In genomic region chr13:89951341-89951740, GRCh38 we compare ENCODE assay signal across 17 cellular contexts.
DNase-seq lines count a peak whose midpoint lies in the region; ATAC-seq, FAIRE-seq and TF ChIP-seq lines count a peak whose summit lies in the region.
"Had no signal": no experiment of that assay in that cellular context is flagged by ENCODE, and none has a peak within 500 bp of the region (broad histone marks: within the 10 kb centered on the region; RNA-seq: fewer than 3 reads in every experiment).

No MANE protein-coding gene starts in this region.

- H3K36me3 ChIP-seq in HepG2 (replicated peaks in 1 of 2; ENCODE audit: control insufficient read depth in 1 of 2, insufficient read depth in 2 of 2, low read length in 2 of 2), result no peaks in the 10 kb centered on the region
- H3K36me3 ChIP-seq in right lobe of liver, result no peaks in the 10 kb centered on the region
- no peaks in the 10 kb centered on the region for H3K36me3 ChIP-seq in neural progenitor cell
- H3K36me3 ChIP-seq in CD8-positive, alpha-beta T cell (ENCODE audit: insufficient read depth, low read length), result no peaks in the 10 kb centered on the region

- no peak overlapping the region for H3K27ac Mint-ChIP-seq in neural progenitor cell
- no peak overlapping the region for H3K27ac Mint-ChIP-seq in CD8-positive, alpha-beta T cell
- H3K27ac Mint-ChIP-seq in natural killer cell treated with Interleukin-12 subunit alpha and Interleukin-12 subunit beta and Interleukin-15 and Interleukin-18, amount 100 ng/mL, for 72 hours, result no peak overlapping the region
- H3K27ac Mint-ChIP-seq: CD8-positive, alpha-beta memory T cell had no signal

- no peak overlapping the region for H3K4me3 Mint-ChIP-seq in neural progenitor cell
- H3K4me3 Mint-ChIP-seq in CD8-positive, alpha-beta T cell, result no peak overlapping the region
- H3K4me3 Mint-ChIP-seq in natural killer cell treated with Interleukin-12 subunit alpha and Interleukin-12 subunit beta and Interleukin-15 and Interleukin-18, amount 100 ng/mL, for 72 hours, result no peak overlapping the region
- H3K4me3 Mint-ChIP-seq: CD8-positive, alpha-beta memory T cell had no signal

- no peak for FAIRE-seq in HepG2 (lab: Jason Lieb, UNC)

- WGBS in HepG2 (ENCODE audit: low lambda C conversion rate), result 15% methylated on average over 3 of the region's 3 CpGs
- WGBS in right lobe of liver (ENCODE audit: insufficient coverage, low coverage, low lambda C conversion rate, missing lambda C conversion rate), result 100% methylated on average over 1 of the region's 3 CpGs

- ATAC-seq in HepG2 (peak; percentile 46; the same call in 1 of the 3 replicates), right lobe of liver (no peak), GM21576 (IDR thresholded peaks at IDR 0.05; ENCODE audit: unreplicated experiment) (no peak)
- no peak for ATAC-seq in CD8-positive, alpha-beta T cell
- no peak for ATAC-seq in natural killer cell treated with Interleukin-12 subunit alpha and Interleukin-12 subunit beta and Interleukin-15 and Interleukin-18, amount 100 ng/mL, for 72 hours

- H3K79me2 ChIP-seq in HepG2 (ENCODE audit: insufficient read depth, low read length) (no peaks in the 10 kb centered on the region), neural progenitor cell (ENCODE audit: low read depth) (no peaks in the 10 kb centered on the region)

- TF ChIP-seq EP300 in HepG2 (IDR thresholded peaks at IDR 0.05; ENCODE audit: low read depth in 2 of 2, low read length in 2 of 2) (no peak), HepG2 (CRISPR knock-in tag; IDR thresholded peaks at IDR 0.05; ENCODE audit: borderline replicate concordance) (no peak)

- TF ChIP-seq CTCF in HepG2 (CRISPR knock-in tag; IDR thresholded peaks at IDR 0.05), result peak; percentile 11; the same call in 1 of the 2 replicates
- TF ChIP-seq CTCF in right lobe of liver (IDR thresholded peaks at IDR 0.05), result no peak
- no peak for TF ChIP-seq CTCF in neural progenitor cell (IDR thresholded peaks at IDR 0.05)
- no peak for TF ChIP-seq CTCF in CD8-positive, alpha-beta T cell (IDR thresholded peaks at IDR 0.05)

- H3K9me3 ChIP-seq in HepG2 (ENCODE audit: low read length) (no peaks in the 10 kb centered on the region; the same call in 1 of the 2 replicates), right lobe of liver (no peaks in the 10 kb centered on the region), neural progenitor cell (ENCODE audit: low read depth) (no peaks in the 10 kb centered on the region)
- H3K9me3 ChIP-seq in CD8-positive, alpha-beta T cell (ENCODE audit: low read length), result no peaks in the 10 kb centered on the region
- H3K9me3 ChIP-seq: SK-N-SH had no signal

- H3K36me3 Mint-ChIP-seq in neural progenitor cell, result no peaks in the 10 kb centered on the region
- H3K36me3 Mint-ChIP-seq in CD8-positive, alpha-beta T cell, result no peaks in the 10 kb centered on the region
- H3K36me3 Mint-ChIP-seq in natural killer cell treated with Interleukin-12 subunit alpha and Interleukin-12 subunit beta and Interleukin-15 and Interleukin-18, amount 100 ng/mL, for 72 hours, result no peaks in the 10 kb centered on the region
- H3K36me3 Mint-ChIP-seq: CD8-positive, alpha-beta memory T cell had no signal

- no peaks in the 10 kb centered on the region for H3F3A ChIP-seq in neural progenitor cell (ENCODE audit: low read depth)

- H3K27me3 ChIP-seq in HepG2 (ENCODE audit: control insufficient read depth in 1 of 2, insufficient read depth in 2 of 2, low read length in 2 of 2), result no peaks in the 10 kb centered on the region
- no peaks in the 10 kb centered on the region for H3K27me3 ChIP-seq in right lobe of liver
- no peaks in the 10 kb centered on the region for H3K27me3 ChIP-seq in neural progenitor cell
- no peaks in the 10 kb centered on the region for H3K27me3 ChIP-seq in CD8-positive, alpha-beta T cell (ENCODE audit: insufficient read depth, low read length)

- H3K4me1 ChIP-seq in HepG2 (ENCODE audit: insufficient read depth, low read length), result no peaks in the 10 kb centered on the region
- no peaks in the 10 kb centered on the region for H3K4me1 ChIP-seq in right lobe of liver
- H3K4me1 ChIP-seq in neural progenitor cell, result no peaks in the 10 kb centered on the region
- no peaks in the 10 kb centered on the region for H3K4me1 ChIP-seq in CD8-positive, alpha-beta T cell (ENCODE audit: insufficient read depth, low read length)

- no peak overlapping the region for H2AFZ ChIP-seq in HepG2 (ENCODE audit: low read length)
- H2AFZ ChIP-seq in neural progenitor cell (replicated peaks), result no peak overlapping the region

- TF ChIP-seq POLR2A in HepG2 (IDR thresholded peaks at IDR 0.05; ENCODE audit: insufficient read depth in 1 of 2, low read depth in 2 of 2, low read length in 2 of 2) (no peak), right lobe of liver (IDR thresholded peaks at IDR 0.05) (no peak)

- no peak overlapping the region for H3K9ac ChIP-seq in HepG2 (ENCODE audit: insufficient read depth, low read depth, low read length)
- no peak overlapping the region for H3K9ac ChIP-seq in neural progenitor cell
- H3K9ac ChIP-seq: SK-N-SH had no signal

- H3K4me1 Mint-ChIP-seq in neural progenitor cell, result no peaks in the 10 kb centered on the region
- no peaks in the 10 kb centered on the region for H3K4me1 Mint-ChIP-seq in CD8-positive, alpha-beta T cell (ENCODE audit: low read depth)
- no peaks in the 10 kb centered on the region for H3K4me1 Mint-ChIP-seq in natural killer cell treated with Interleukin-12 subunit alpha and Interleukin-12 subunit beta and Interleukin-15 and Interleukin-18, amount 100 ng/mL, for 72 hours (ENCODE audit: low read depth in 2 of 2)
- H3K4me1 Mint-ChIP-seq: CD8-positive, alpha-beta memory T cell had no signal

- H3K9me3 Mint-ChIP-seq in neural progenitor cell, result peaks cover 13% of the 10 kb centered on the region
- H3K9me3 Mint-ChIP-seq in CD8-positive, alpha-beta T cell, result peaks cover 18% of the 10 kb centered on the region
- H3K9me3 Mint-ChIP-seq in natural killer cell treated with Interleukin-12 subunit alpha and Interleukin-12 subunit beta and Interleukin-15 and Interleukin-18, amount 100 ng/mL, for 72 hours, result peaks cover 16% of the 10 kb centered on the region

- H3K4me3 ChIP-seq in HepG2 (replicated peaks in 1 of 3; ENCODE audit: insufficient read depth in 1 of 3, low read depth in 2 of 3, low read length in 3 of 3), result no peak overlapping the region
- no peak overlapping the region for H3K4me3 ChIP-seq in right lobe of liver
- no peak overlapping the region for H3K4me3 ChIP-seq in neural progenitor cell
- H3K4me3 ChIP-seq in CD8-positive, alpha-beta T cell (ENCODE audit: low read depth, low read length), result no peak overlapping the region

- no peak overlapping the region for H3K27ac ChIP-seq in HepG2 (ENCODE audit: extremely low read length, insufficient read depth, low read length)
- H3K27ac ChIP-seq in right lobe of liver, result no peak overlapping the region
- H3K27ac ChIP-seq in neural progenitor cell, result no peak overlapping the region
- no peak overlapping the region for H3K27ac ChIP-seq in CD8-positive, alpha-beta T cell (ENCODE audit: low read depth, low read length)

- no TSS peak for BruUV-seq in HepG2 (replicated peaks; lab: Mats Ljungman, UMichigan)

- intact Hi-C loops in HepG2 (cut with micrococcal nuclease; ENCODE audit: unreplicated experiment), result no loop called here
- intact Hi-C loops in right lobe of liver (cut with DNase I), result no loop called here
- intact Hi-C loops in CD8-positive, alpha-beta T cell (cut with DNase I, micrococcal nuclease), result no loop called here

- no peak for DNase-seq in HepG2 (ENCODE audit: low spot score)
- no peak for DNase-seq in right lobe of liver
- DNase-seq in NCI-H82 (lab: John Stamatoyannopoulos, UW), result peak; percentile 85
- DNase-seq in amniotic epithelial cell (ENCODE audit: low read depth), result peak; percentile 16
- DNase-seq in neural progenitor cell (ENCODE audit: low spot score), result peak; percentile 28
- no peak for DNase-seq in CD8-positive, alpha-beta T cell
- no peak for DNase-seq in natural killer cell treated with Interleukin-12 subunit alpha and Interleukin-12 subunit beta and Interleukin-15 and Interleukin-18, amount 100 ng/mL, for 72 hours (ENCODE audit: low spot score)
- DNase-seq: CD8-positive, alpha-beta memory T cell; HCEC 1CT; NCI-H1105; NCI-H1930; NCI-H2227 treated with DMSO at 0.1 percent for 48 hours; NCI-H524 treated with DMSO at 0.1 percent for 48 hours; OCI-M1; SK-N-SH; T-helper 1 cell had no signal

- no peaks in the 10 kb centered on the region for H4K20me1 ChIP-seq in HepG2 (ENCODE audit: insufficient read depth, low read length)
- no peaks in the 10 kb centered on the region for H4K20me1 ChIP-seq in neural progenitor cell (ENCODE audit: low read depth)

- no peak for TF ChIP-seq RAD21 in HepG2 (CRISPR knock-in tag; IDR thresholded peaks at IDR 0.05)

- no peak overlapping the region for H3K4me2 ChIP-seq in HepG2 (ENCODE audit: low read depth, low read length)
- no peak overlapping the region for H3K4me2 ChIP-seq in neural progenitor cell
- H3K4me2 ChIP-seq: SK-N-SH had no signal

- in situ Hi-C loops in HepG2 (cut with HindIII; ENCODE audit: extremely low pct_ligation_motif_present, low pct_unique_long_range_greater_than_20kb), result no loop called here

- POLR2A ChIA-PET in HepG2 (lab: Yijun Ruan, JAX), result no interaction called here
- POLR2A ChIA-PET in CD8-positive, alpha-beta T cell (lab: Charles Lee), result no interaction called here

- no peaks in the 10 kb centered on the region for H3K27me3 Mint-ChIP-seq in neural progenitor cell (ENCODE audit: insufficient read depth, low read depth)
- no peaks in the 10 kb centered on the region for H3K27me3 Mint-ChIP-seq in CD8-positive, alpha-beta T cell (ENCODE audit: low read depth)
- no peaks in the 10 kb centered on the region for H3K27me3 Mint-ChIP-seq in natural killer cell treated with Interleukin-12 subunit alpha and Interleukin-12 subunit beta and Interleukin-15 and Interleukin-18, amount 100 ng/mL, for 72 hours
- H3K27me3 Mint-ChIP-seq: CD8-positive, alpha-beta memory T cell had no signal

- CTCF ChIA-PET in HepG2 (lab: Yijun Ruan, JAX; ENCODE audit: low intra/inter-chr PET ratio, low total read pairs), result no interaction called here
- CTCF ChIA-PET in CD8-positive, alpha-beta T cell (lab: Charles Lee), result no interaction called here

TF ChIP-seq in HepG2, 621 proteins besides CTCF, POLR2A, EP300 and RAD21:
- TF ChIP-seq ZNF768 (CRISPR knock-in tag; IDR thresholded peaks at IDR 0.05), result no peak
- TF ChIP-seq, protein P1, sequence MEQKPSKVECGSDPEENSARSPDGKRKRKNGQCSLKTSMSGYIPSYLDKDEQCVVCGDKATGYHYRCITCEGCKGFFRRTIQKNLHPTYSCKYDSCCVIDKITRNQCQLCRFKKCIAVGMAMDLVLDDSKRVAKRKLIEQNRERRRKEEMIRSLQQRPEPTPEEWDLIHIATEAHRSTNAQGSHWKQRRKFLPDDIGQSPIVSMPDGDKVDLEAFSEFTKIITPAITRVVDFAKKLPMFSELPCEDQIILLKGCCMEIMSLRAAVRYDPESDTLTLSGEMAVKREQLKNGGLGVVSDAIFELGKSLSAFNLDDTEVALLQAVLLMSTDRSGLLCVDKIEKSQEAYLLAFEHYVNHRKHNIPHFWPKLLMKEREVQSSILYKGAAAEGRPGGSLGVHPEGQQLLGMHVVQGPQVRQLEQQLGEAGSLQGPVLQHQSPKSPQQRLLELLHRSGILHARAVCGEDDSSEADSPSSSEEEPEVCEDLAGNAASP (CRISPR knock-in tag; IDR thresholded peaks at IDR 0.05; ENCODE audit: borderline replicate concordance), result peak; percentile 45; the same call in 1 of the 2 replicates
- TF ChIP-seq STAG1 (CRISPR knock-in tag; IDR thresholded peaks at IDR 0.05), result peak; percentile 21

Comparison
In these comparisons a context has a peak if more than half of its experiments do, and no peak if none do; other contexts are left out.
1. DNase-seq: peak in NCI-H82 (single experiment), amniotic epithelial cell (single experiment) and neural progenitor cell (single experiment); none in HepG2 (single experiment), right lobe of liver (0 of 3), CD8-positive, alpha-beta T cell (0 of 7) and natural killer cell treated with Interleukin-12 subunit alpha and Interleukin-12 subunit beta and Interleukin-15 and Interleukin-18, amount 100 ng/mL, for 72 hours (single experiment).